8 cellular contexts compared by ENCODE assay signal in genomic region chr4:106315476-106315967, GRCh38. TPM values are rescaled to one million over a fixed set of nuclear protein-coding genes. Genes with fewer than 3 reads are reported as not detected.
DNase-seq lines count a peak whose midpoint lies in the region; ATAC-seq lines count a peak whose summit lies in the region.

No MANE protein-coding gene starts in this region.

- H3K79me2 ChIP-seq in Karpas-422 (ENCODE audit: low read length): peaks cover 100% of the 10 kb centered on the region

- H3K27ac Mint-ChIP-seq in activated CD8-positive, alpha-beta memory T cell treated with anti-CD3 and anti-CD28 coated beads, Interleukin-2, amount 10 ng/mL, durations not matched to agents 7 days and 5 days: no peak overlapping the region

- H3K27me3 ChIP-seq in Karpas-422 (ENCODE audit: low read length) (no peaks in the 10 kb centered on the region), skeletal muscle satellite cell (ENCODE audit: control insufficient read depth, insufficient read depth, low read length) (no peaks in the 10 kb centered on the region)

- H3K27me3 Mint-ChIP-seq in activated CD8-positive, alpha-beta memory T cell treated with anti-CD3 and anti-CD28 coated beads, Interleukin-2, amount 10 ng/mL, durations not matched to agents 7 days and 5 days: no peaks in the 10 kb centered on the region

- H3K4me3 ChIP-seq in Karpas-422 (ENCODE audit: low read length): peak overlapping the region; percentile 95
- H3K4me3 ChIP-seq in skeletal muscle satellite cell (ENCODE audit: low read length): peak overlapping the region; percentile 95

- H3K4me1 ChIP-seq in Karpas-422 (ENCODE audit: low read length) (peaks cover 52% of the 10 kb centered on the region), skeletal muscle satellite cell (ENCODE audit: control insufficient read depth, insufficient read depth, low read length) (peaks cover 44% of the 10 kb centered on the region)

- ATAC-seq in GM21786 (IDR thresholded peaks at IDR 0.05; ENCODE audit: unreplicated experiment) (peak; percentile 23), left cardiac atrium (peak; percentile 5 to 21)
- ATAC-seq in activated CD8-positive, alpha-beta memory T cell treated with anti-CD3 and anti-CD28 coated beads, Interleukin-2, amount 10 ng/mL, durations not matched to agents 7 days and 5 days: peak; percentile 25

- H3K4me2 ChIP-seq in Karpas-422 (ENCODE audit: low read depth, low read length, poor library complexity, severe bottlenecking) (peak overlapping the region; percentile 90), skeletal muscle satellite cell (ENCODE audit: low read length) (peak overlapping the region; percentile 85)

- no peaks in the 10 kb centered on the region for H3K9me2 ChIP-seq in Karpas-422 (replicated peaks; ENCODE audit: insufficient read depth, low read length)

- H3K9ac ChIP-seq in Karpas-422 (ENCODE audit: low read length) (peak overlapping the region; percentile 91), skeletal muscle satellite cell (ENCODE audit: low read depth, low read length) (peak overlapping the region; percentile 96)

- H3K36me3 ChIP-seq in Karpas-422 (ENCODE audit: insufficient read depth, low read length) (peaks cover 25% of the 10 kb centered on the region), skeletal muscle satellite cell (ENCODE audit: insufficient read depth, low read length) (no peaks in the 10 kb centered on the region)

- no peaks in the 10 kb centered on the region; the same call in 1 of the 2 replicates for H4K20me1 ChIP-seq in Karpas-422 (ENCODE audit: insufficient read depth, low read depth, low read length)

- H3K36me3 Mint-ChIP-seq in activated CD8-positive, alpha-beta memory T cell treated with anti-CD3 and anti-CD28 coated beads, Interleukin-2, amount 10 ng/mL, durations not matched to agents 7 days and 5 days: peaks cover 9% of the 10 kb centered on the region

- H3K4me1 Mint-ChIP-seq in activated CD8-positive, alpha-beta memory T cell treated with anti-CD3 and anti-CD28 coated beads, Interleukin-2, amount 10 ng/mL, durations not matched to agents 7 days and 5 days: peaks cover 28% of the 10 kb centered on the region

- CTCF ChIA-PET in activated CD8-positive, alpha-beta memory T cell treated with anti-CD3 and anti-CD28 coated beads, Interleukin-2, amount 10 ng/mL, durations not matched to agents 7 days and 5 days (lab: Charles Lee): interaction anchor here (0.9 to 1.9 kb wide), 3 partner anchors 13 to 49 kb away, joined by 4 to 6 read pairs (median 4); no protein-coding TSS in a partner anchor

- H2AFZ ChIP-seq in Karpas-422 (ENCODE audit: low read length): peak overlapping the region; percentile 44; the same call in 1 of the 2 replicates

- peaks cover 4% of the 10 kb centered on the region for H3K9me3 Mint-ChIP-seq in activated CD8-positive, alpha-beta memory T cell treated with anti-CD3 and anti-CD28 coated beads, Interleukin-2, amount 10 ng/mL, durations not matched to agents 7 days and 5 days (ENCODE audit: low read depth)

- intact Hi-C loops in left cardiac atrium (cut with DNase I): no loop called here

- no peak overlapping the region for H3K4me3 Mint-ChIP-seq in activated CD8-positive, alpha-beta memory T cell treated with anti-CD3 and anti-CD28 coated beads, Interleukin-2, amount 10 ng/mL, durations not matched to agents 7 days and 5 days

- peak overlapping the region; percentile 77 for H3K27ac ChIP-seq in Karpas-422 (ENCODE audit: low read length)

- DNase-seq in NCI-H345 treated with DMSO at 0.1 percent for 48 hours (lab: John Stamatoyannopoulos, UW; ENCODE audit: unreplicated experiment) (peak; percentile 21), NCI-H345 (lab: John Stamatoyannopoulos, UW) (no peak), Karpas-422 (peak; percentile 75), left cardiac atrium (no peak), T1000 (lab: John Stamatoyannopoulos, UW) (no peak)
- no peak for DNase-seq in activated CD8-positive, alpha-beta memory T cell treated with anti-CD3 and anti-CD28 coated beads, Interleukin-2, amount 10 ng/mL, durations not matched to agents 7 days and 5 days

- H3K9me3 ChIP-seq in Karpas-422 (ENCODE audit: low read length) (no peaks in the 10 kb centered on the region), skeletal muscle satellite cell (replicated peaks; ENCODE audit: low read length) (no peaks in the 10 kb centered on the region)

RNA-seq across cellular contexts. Expression of gene TBCK, which starts 0.5 kb away (rescaled TPM):
- total RNA-seq in Karpas-422 (2014; rRNA removed; shearing (Covaris generic); ENCODE audit: low replicate concordance): 46.8 and 86.1 TPM in 2 replicates
- 10 to 100 TPM; 33.2 to 36.9 TPM for total RNA-seq in activated CD8-positive, alpha-beta memory T cell treated with anti-CD3 and anti-CD28 coated beads, Interleukin-2, amount 10 ng/mL, durations not matched to agents 7 days and 5 days
- total RNA-seq in left cardiac atrium: 10 to 100 TPM; 19.4 to 22.8 TPM
- 23.2 and 33.0 TPM in 2 replicates for total RNA-seq in skeletal muscle satellite cell (2012; rRNA removed)

RNA-seq across cellular contexts. Expression of gene AIMP1, which starts 0.8 kb away (rescaled TPM):
- 26.7 and 38.7 TPM in 2 replicates for total RNA-seq in Karpas-422 (2014; rRNA removed; shearing (Covaris generic); ENCODE audit: low replicate concordance)
- total RNA-seq in activated CD8-positive, alpha-beta memory T cell treated with anti-CD3 and anti-CD28 coated beads, Interleukin-2, amount 10 ng/mL, durations not matched to agents 7 days and 5 days: 10 to 100 TPM; 44.2 to 53.9 TPM
- 10 to 100 TPM; 35.6 to 40.7 TPM for total RNA-seq in left cardiac atrium
- total RNA-seq in skeletal muscle satellite cell (2012; rRNA removed): 25.1 and 27.6 TPM in 2 replicates

RNA-seq across cellular contexts. Expression of gene GIMD1, which starts 53.1 kb away (rescaled TPM):
- not detected in 2 replicates for total RNA-seq in Karpas-422 (2014; rRNA removed; shearing (Covaris generic); ENCODE audit: low replicate concordance)
- not detected for total RNA-seq in activated CD8-positive, alpha-beta memory T cell treated with anti-CD3 and anti-CD28 coated beads, Interleukin-2, amount 10 ng/mL, durations not matched to agents 7 days and 5 days
- not detected for total RNA-seq in left cardiac atrium
- not detected in 2 replicates for total RNA-seq in skeletal muscle satellite cell (2012; rRNA removed)

Comparison
In these comparisons a context has a peak if more than half of its experiments do, and no peak if none do; other contexts are left out.
1. DNase-seq: peak in NCI-H345 treated with DMSO at 0.1 percent for 48 hours (single experiment) and Karpas-422 (single experiment); none in NCI-H345 (single experiment), activated CD8-positive, alpha-beta memory T cell treated with anti-CD3 and anti-CD28 coated beads, Interleukin-2, amount 10 ng/mL, durations not matched to agents 7 days and 5 days (single experiment), left cardiac atrium (single experiment) and T1000 (single experiment).
2. Peak in every context shown above with its lines, with median percentiles within 50 percentile points of each other: ATAC-seq.